ENCODE assay signal across 15 cellular contexts in genomic region chr13:61339054-61339621, GRCh38.
DNase-seq lines count a peak whose midpoint lies in the region; ATAC-seq and TF ChIP-seq lines count a peak whose summit lies in the region.
"Had no signal": no experiment of that assay in that cellular context is flagged by ENCODE, and none has a peak within 500 bp of the region (broad histone marks: within the 10 kb centered on the region; RNA-seq: fewer than 3 reads in every experiment).

No MANE protein-coding gene starts in this region.

- DNase-seq in ELF-1 (ENCODE audit: low read depth, low spot score) (peak; percentile 89), HuH-7 (ENCODE audit: low spot score) (peak; percentile 33), astrocyte of the cerebellum (ENCODE audit: low read depth) (no peak), left kidney (ENCODE audit: low read depth, low spot score) (peak; percentile 5), ovary (no peak), globus pallidus (ENCODE audit: low spot score) (no peak)
- DNase-seq: MV-4-11, NCI-H1436 treated with DMSO at 0.1 percent for 48 hours, NCI-H2107, NCI-H446, SIG-M5 had no signal

- H3K4me3 ChIP-seq in astrocyte of the cerebellum (ENCODE audit: low read depth, low read length) (peak overlapping the region; percentile 15), ovary (no peak overlapping the region), gastroesophageal sphincter (no peak overlapping the region)
- H3K4me3 ChIP-seq: HAP-1 had no signal

- no peak for TF ChIP-seq CTCF in astrocyte of the cerebellum (IDR thresholded peaks at IDR 0.05; ENCODE audit: low read depth, low read length, missing control alignments)
- no peak for TF ChIP-seq CTCF in ovary (IDR thresholded peaks at IDR 0.05)
- TF ChIP-seq CTCF in gastroesophageal sphincter (IDR thresholded peaks at IDR 0.05): no peak

- WGBS in ovary, 3 donors: 88 to 95% (median 95%) methylated on average over 44 to 45 of the region's 45 CpGs
- WGBS in gastroesophageal sphincter (ENCODE audit: low coverage in 1 of 2), 2 donors: no CpG with 5 or more reads among the region's 45 CpGs

- H3K27me3 ChIP-seq in ovary (no peaks in the 10 kb centered on the region), gastroesophageal sphincter (no peaks in the 10 kb centered on the region)

- ATAC-seq in HG02571 (IDR thresholded peaks at IDR 0.05; ENCODE audit: unreplicated experiment) (no peak), gastroesophageal sphincter (no peak)

- TF ChIP-seq POLR2A in ovary (IDR thresholded peaks at IDR 0.05) (no peak), gastroesophageal sphincter (IDR thresholded peaks at IDR 0.05) (no peak)

- no peaks in the 10 kb centered on the region for H3K36me3 ChIP-seq in ovary
- no peaks in the 10 kb centered on the region for H3K36me3 ChIP-seq in gastroesophageal sphincter
- H3K36me3 ChIP-seq: HAP-1 had no signal

- TF ChIP-seq EP300 in ovary (IDR thresholded peaks at IDR 0.05): no peak
- TF ChIP-seq EP300 in gastroesophageal sphincter (IDR thresholded peaks at IDR 0.05): no peak

- H3K9me3 ChIP-seq in ovary (no peaks in the 10 kb centered on the region), gastroesophageal sphincter (no peaks in the 10 kb centered on the region)
- H3K9me3 ChIP-seq: HAP-1 had no signal

- in situ Hi-C loops in astrocyte of the cerebellum (cut with HindIII; ENCODE audit: low sequenced_read_pairs): no loop called here

- intact Hi-C loops in ovary (cut with DNase I): no loop called here

- H3K27ac ChIP-seq in ovary (no peak overlapping the region), gastroesophageal sphincter (no peak overlapping the region)
- H3K27ac ChIP-seq: C4-2B had no signal

- H3K4me1 ChIP-seq in ovary (ENCODE audit: insufficient read depth) (no peaks in the 10 kb centered on the region), gastroesophageal sphincter (no peaks in the 10 kb centered on the region)

Comparison
In these comparisons a context has a peak if more than half of its experiments do, and no peak if none do; other contexts are left out.
1. DNase-seq: peak in ELF-1 (single experiment), HuH-7 (single experiment) and left kidney (single experiment); none in astrocyte of the cerebellum (single experiment), ovary (0 of 5) and globus pallidus (single experiment).